Comparison of ENCODE assay signal across 10 cellular contexts in the genomic region with DNA sequence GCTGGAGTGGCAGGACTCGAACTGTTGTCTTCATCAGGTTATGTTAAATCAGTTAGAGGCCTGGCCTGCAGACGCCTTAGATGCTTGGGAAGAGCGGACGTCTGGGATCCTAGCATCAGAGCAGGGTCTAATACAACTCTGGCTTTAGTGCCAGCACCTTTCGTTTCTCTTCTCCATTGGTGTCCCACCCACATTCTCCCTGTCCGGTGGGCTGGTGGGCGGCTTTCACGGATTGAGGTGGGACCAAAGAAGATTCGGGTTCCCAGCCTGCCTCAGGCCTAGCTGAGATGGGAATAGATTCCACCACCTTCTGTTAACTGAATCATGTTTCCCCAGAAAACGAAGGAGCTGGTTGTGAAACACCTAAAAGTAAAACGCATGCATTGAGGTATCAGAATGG. TPM values are rescaled to one million over a fixed set of nuclear protein-coding genes. Genes with fewer than 3 reads are reported as not detected.
DNase-seq lines count a peak whose midpoint lies in the region; ATAC-seq and TF ChIP-seq lines count a peak whose summit lies in the region.
"Had no signal": no experiment of that assay in that cellular context is flagged by ENCODE, and none has a peak within 500 bp of the region (broad histone marks: within the 10 kb centered on the region; RNA-seq: fewer than 3 reads in every experiment).

No MANE protein-coding gene starts in this region.

- POLR2A ChIA-PET in OCI-LY7 (lab: Charles Lee), result interaction anchor here (0.9 to 4.3 kb wide), 4 partner anchors 8 to 75 kb away, joined by 3 to 29 read pairs (median 6); no protein-coding TSS in a partner anchor

- DNase-seq in GM12864 (ENCODE audit: low read depth) (no peak), OCI-LY7 (ENCODE audit: low spot score) (no peak), fibroblast of mammary gland (ENCODE audit: low read depth) (no peak), sciatic nerve (ENCODE audit: low spot score) (no peak), HUDEP-2 (lab: John Stamatoyannopoulos, UW; ENCODE audit: unreplicated experiment in 76 of 76) (no peak), ACHN (no peak)
- DNase-seq: dermis blood vessel endothelial cell, NCI-H774 had no signal

- peak overlapping the region; percentile 93 for H3K4me2 ChIP-seq in OCI-LY7 (ENCODE audit: low read length)

- H4K20me1 ChIP-seq in OCI-LY7 (ENCODE audit: insufficient read depth, low read length), result peaks cover 7% of the 10 kb centered on the region; the same call in 1 of the 2 replicates

- ATAC-seq in sciatic nerve (peak; percentile 13), HG02884 (IDR thresholded peaks at IDR 0.05; ENCODE audit: unreplicated experiment) (no peak), HG03097 (IDR thresholded peaks at IDR 0.05; ENCODE audit: low FRiP score, unreplicated experiment) (no peak)

- CTCF ChIA-PET in OCI-LY7 (lab: Charles Lee; ENCODE audit: unreplicated experiment), result no interaction called here

- TF ChIP-seq CTCF in GM12864 (IDR thresholded peaks at IDR 0.05; ENCODE audit: low read depth, low read length, missing control alignments) (no peak), OCI-LY7 (conservative IDR thresholded peaks at IDR 0.05; ENCODE audit: low read length) (no peak), fibroblast of mammary gland (conservative IDR thresholded peaks at IDR 0.05; ENCODE audit: control insufficient read depth, insufficient read depth, low read depth, low read length) (no peak)

- TSS peak; percentile 67 for BruUV-seq in OCI-LY7 (replicated peaks; lab: Mats Ljungman, UMichigan)

- H3K27ac ChIP-seq in OCI-LY7 (ENCODE audit: low read depth, low read length, poor library complexity, severe bottlenecking), result no peak overlapping the region

- peaks cover 54% of the 10 kb centered on the region for H3K4me1 ChIP-seq in OCI-LY7 (ENCODE audit: insufficient read depth, low read length, poor library complexity, severe bottlenecking)

- H3K9me2 ChIP-seq in OCI-LY7 (ENCODE audit: insufficient read depth, low read length), result no peaks in the 10 kb centered on the region

- H2AFZ ChIP-seq in OCI-LY7 (ENCODE audit: low read length), result no peak overlapping the region

- in situ Hi-C loops in ACHN (cut with HindIII; ENCODE audit: low pct_ligation_motif_present, low pct_unique_long_range_greater_than_20kb, low sequenced_read_pairs), result no loop called here

- no peaks in the 10 kb centered on the region for H3K9me3 ChIP-seq in OCI-LY7 (ENCODE audit: low read length)

- no peaks in the 10 kb centered on the region for H3K36me3 ChIP-seq in OCI-LY7 (ENCODE audit: insufficient read depth, low read length)

- H3K4me3 ChIP-seq in GM12864 (ENCODE audit: low read depth, low read length), result peak overlapping the region; percentile 82
- H3K4me3 ChIP-seq in OCI-LY7 (ENCODE audit: low read depth, low read length, poor library complexity, severe bottlenecking), result peak overlapping the region; percentile 92
- H3K4me3 ChIP-seq in fibroblast of mammary gland (ENCODE audit: control insufficient read depth, low read depth, low read length), result peak overlapping the region; percentile 53

- intact Hi-C loops in OCI-LY7 (cut with micrococcal nuclease; ENCODE audit: unreplicated experiment) (loop anchor here (10.0 kb wide), 1 partner anchor 229 kb away; a partner anchor contains a TSS), sciatic nerve (cut with DNase I) (no loop called here)

- H3K79me2 ChIP-seq in OCI-LY7 (ENCODE audit: insufficient read depth, low read depth, low read length), result peaks cover 36% of the 10 kb centered on the region; the same call in 1 of the 2 replicates

RNA-seq across cellular contexts. Expression of a gene that starts 0.9 kb away (rescaled TPM):
- total RNA-seq in OCI-LY7 (2014; rRNA removed; shearing (Covaris generic)), result 22.6 and 24.5 TPM in 2 replicates
- 32.2 and 35.1 TPM in 2 replicates for total RNA-seq in OCI-LY7 (2022)
- total RNA-seq in sciatic nerve, result 18.7 TPM
